ENCODE assay signal across 8 cellular contexts in the genomic region with DNA sequence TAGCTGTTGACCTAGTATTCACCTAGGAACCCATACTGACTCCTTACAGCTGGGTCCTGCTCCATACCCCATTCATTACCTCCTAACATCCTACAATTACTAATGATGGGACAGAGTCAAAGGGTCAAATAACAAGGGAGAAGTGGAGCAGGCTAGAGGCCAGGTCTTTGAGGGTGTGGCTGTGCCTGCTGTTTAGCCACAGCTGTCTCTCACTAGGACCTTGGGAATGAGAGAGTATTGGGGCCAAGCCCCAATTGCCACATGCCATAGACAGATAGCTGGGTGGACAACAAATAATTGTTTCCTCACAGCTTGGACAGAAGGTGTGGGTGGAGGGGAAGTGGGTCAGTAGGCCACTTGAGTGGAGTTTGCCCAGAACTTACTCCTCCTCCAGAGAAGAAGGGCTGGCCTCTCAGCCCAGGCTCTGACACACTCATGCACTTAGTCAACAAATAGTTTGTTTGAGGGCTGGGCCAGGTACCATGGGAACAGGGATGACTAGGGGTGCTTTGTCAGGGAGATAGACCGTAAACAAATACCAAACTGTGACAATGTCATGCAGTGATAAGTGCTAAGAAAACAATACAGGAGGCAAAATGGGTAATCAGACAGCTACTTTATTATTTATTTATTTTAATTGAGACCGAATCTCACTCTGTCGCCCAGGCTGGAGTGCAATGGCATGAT. TPM values are rescaled to one million over a fixed set of nuclear protein-coding genes. Genes with fewer than 3 reads are reported as not detected.
A peak's percentile ranks its signal among the peaks of the same experiment; 100 is the strongest.
DNase-seq lines count a peak whose midpoint lies in the region; ATAC-seq, FAIRE-seq and TF ChIP-seq lines count a peak whose summit lies in the region.

No MANE protein-coding gene starts in this region.

- H4K8ac ChIP-seq in H9 (replicated peaks; ENCODE audit: insufficient read length, low read depth, low read length), result no peak overlapping the region

- no peaks in the 10 kb centered on the region for H3K27me3 Mint-ChIP-seq in H9 (ENCODE audit: low read depth)
- no peaks in the 10 kb centered on the region for H3K27me3 Mint-ChIP-seq in naive thymus-derived CD4-positive, alpha-beta T cell

- H3K4me3 ChIP-seq in A549 (no peak overlapping the region), esophagus muscularis mucosa (no peak overlapping the region)
- H3K4me3 ChIP-seq in naive thymus-derived CD4-positive, alpha-beta T cell (ENCODE audit: low read length), result no peak overlapping the region

- CTCF ChIA-PET in A549 (lab: Yijun Ruan, JAX), result interaction anchor here (0.7 to 1.7 kb wide), 5 partner anchors 9 to 58 kb away, joined by 3 to 7 read pairs (median 3); a partner anchor contains a TSS
- CTCF ChIA-PET in naive thymus-derived CD4-positive, alpha-beta T cell (lab: Charles Lee), result no interaction called here

- peaks cover 0 to 3% (median 0%) of the 10 kb centered on the region in 4 donors for H3K36me3 ChIP-seq in esophagus muscularis mucosa
- peaks cover 0 to 30% (median 0%) of the 10 kb centered on the region in 3 experiments for H3K36me3 ChIP-seq in naive thymus-derived CD4-positive, alpha-beta T cell (ENCODE audit: control insufficient read depth in 2 of 3, insufficient read depth in 3 of 3, low read length in 3 of 3)

- FAIRE-seq in A549 (lab: Jason Lieb, UNC), result no peak

- no peak overlapping the region for H2BK120ac ChIP-seq in H9 (ENCODE audit: low read depth, low read length, poor library complexity, severe bottlenecking)

- H3K18ac ChIP-seq in H9 (ENCODE audit: insufficient read length, low read depth, low read length), result peak overlapping the region; percentile 43

- H2AFZ ChIP-seq in H9 (ENCODE audit: low read length), result no peak overlapping the region

- H2BK15ac ChIP-seq in H9 (ENCODE audit: low read depth, low read length), result no peak overlapping the region

- no peaks in the 10 kb centered on the region for H3K9me3 Mint-ChIP-seq in H9
- no peaks in the 10 kb centered on the region for H3K9me3 Mint-ChIP-seq in naive thymus-derived CD4-positive, alpha-beta T cell

- H3K9ac ChIP-seq in H9 (ENCODE audit: extremely low read depth, insufficient read length, low read length), result no peak overlapping the region

- TF ChIP-seq EP300 in A549 (IDR thresholded peaks at IDR 0.05), result no peak
- TF ChIP-seq EP300 in esophagus muscularis mucosa (IDR thresholded peaks at IDR 0.05), result no peak

- H4K5ac ChIP-seq in H9 (ENCODE audit: insufficient read length, low read depth, low read length), result no peak overlapping the region

- H3K27ac ChIP-seq in A549 (peak overlapping the region in 1 of 2 experiments; percentile 56; a peak in 3 of 6 replicates), H9 (ENCODE audit: insufficient read length, low read depth, low read length) (no peak overlapping the region), esophagus muscularis mucosa (replicated peaks in 1 of 4) (peak overlapping the region; percentile 52 to 81 (median 69))
- H3K27ac ChIP-seq in naive thymus-derived CD4-positive, alpha-beta T cell (ENCODE audit: low read depth, low read length), result no peak overlapping the region

- peaks cover 5% of the 10 kb centered on the region for H3K79me1 ChIP-seq in H9 (ENCODE audit: insufficient read depth, low read depth, low read length, poor library complexity, severe bottlenecking)

- no peak overlapping the region for H3T11ph ChIP-seq in H9 (ENCODE audit: low read length)

- TF ChIP-seq POLR2A in A549 (IDR thresholded peaks at IDR 0.05; ENCODE audit: low read length) (no peak), esophagus muscularis mucosa (IDR thresholded peaks at IDR 0.05; ENCODE audit: low read depth) (no peak)

- H3K36me3 Mint-ChIP-seq in H9 (ENCODE audit: insufficient read depth in 1 of 3, low read depth in 3 of 3), result peaks cover 18 to 29% (median 23%) of the 10 kb centered on the region in 3 experiments
- H3K36me3 Mint-ChIP-seq in naive thymus-derived CD4-positive, alpha-beta T cell, result peaks cover 0 to 5% (median 0%) of the 10 kb centered on the region in 5 donors

- peak overlapping the region in 1 of 2 experiments; percentile 2; a peak in 2 of 5 replicates for H3K4me3 Mint-ChIP-seq in H9
- H3K4me3 Mint-ChIP-seq in naive thymus-derived CD4-positive, alpha-beta T cell, result no peak overlapping the region

- H2BK20ac ChIP-seq in H9 (ENCODE audit: low read depth, low read length, poor library complexity, severe bottlenecking), result no peak overlapping the region

- no peak overlapping the region for H2BK5ac ChIP-seq in H9 (ENCODE audit: insufficient read length, low read length)

- H3K56ac ChIP-seq in H9 (ENCODE audit: insufficient read length, low read depth, low read length), result no peak overlapping the region

- POLR2A ChIA-PET in A549 (lab: Yijun Ruan, JAX), result interaction anchor here (0.7 kb wide), 1 partner anchor 41 kb away, joined by 3 read pairs; no protein-coding TSS in a partner anchor
- POLR2A ChIA-PET in naive thymus-derived CD4-positive, alpha-beta T cell (lab: Charles Lee), result interaction anchor here (0.6 kb wide), 1 partner anchor 9 kb away, joined by 4 read pairs; no protein-coding TSS in a partner anchor

- no peaks in the 10 kb centered on the region for H3K23me2 ChIP-seq in H9 (ENCODE audit: insufficient read length, low read depth, low read length, poor library complexity, severe bottlenecking)

- H3K4me1 ChIP-seq in A549 (peaks cover 54% of the 10 kb centered on the region), H9 (ENCODE audit: insufficient read depth, low read length) (peaks cover 6% of the 10 kb centered on the region; the same call in 1 of the 2 replicates), esophagus muscularis mucosa (peaks cover 68 to 83% (median 73%) of the 10 kb centered on the region in 4 donors)
- peaks cover 0 to 7% of the 10 kb centered on the region in 2 donors for H3K4me1 ChIP-seq in naive thymus-derived CD4-positive, alpha-beta T cell (ENCODE audit: control insufficient read depth in 2 of 2, insufficient read depth in 2 of 2, low read length in 2 of 2)

- TF ChIP-seq RAD21 in A549 (conservative IDR thresholded peaks at IDR 0.05 in 1 of 2, IDR thresholded peaks at IDR 0.05 in 1 of 2), result no peak

- H3K9me3 ChIP-seq in A549 (no peaks in the 10 kb centered on the region), H9 (ENCODE audit: control insufficient read depth, low read depth, low read length) (no peaks in the 10 kb centered on the region), esophagus muscularis mucosa (no peaks in the 10 kb centered on the region)
- H3K9me3 ChIP-seq in naive thymus-derived CD4-positive, alpha-beta T cell (ENCODE audit: control insufficient read depth in 2 of 3, low read length in 3 of 3), result no peaks in the 10 kb centered on the region

- ATAC-seq in A549, result peak; percentile 97 to 98
- ATAC-seq in naive thymus-derived CD4-positive, alpha-beta T cell, result peak; percentile 78

- H4K20me1 ChIP-seq in H9 (ENCODE audit: control insufficient read depth, insufficient read depth, insufficient read length), result no peaks in the 10 kb centered on the region

- peak overlapping the region; percentile 30 for H4K91ac ChIP-seq in H9 (ENCODE audit: insufficient read length, low read depth, low read length)

- WGBS in A549 (ENCODE audit: missing lambda C conversion rate), result 26% methylated on average over 3 of the region's 3 CpGs
- no CpG with 5 or more reads among the region's 3 CpGs for whole genome bisulfite sequencing in H9 (ENCODE audit: extremely low coverage, insufficient read length, low lambda C conversion rate)
- 49% methylated on average over 3 of the region's 3 CpGs for WGBS in esophagus muscularis mucosa

- TF ChIP-seq CTCF in A549 (IDR thresholded peaks at IDR 0.05) (no peak), H9 (conservative IDR thresholded peaks at IDR 0.05) (no peak), esophagus muscularis mucosa (IDR thresholded peaks at IDR 0.05) (no peak)

- no peak overlapping the region for H2BK12ac ChIP-seq in H9 (ENCODE audit: insufficient read length, low read depth, low read length)

- H2AK5ac ChIP-seq in H9 (ENCODE audit: insufficient read length, low read length), result no peak overlapping the region

- H3K4me2 ChIP-seq in A549 (peak overlapping the region; percentile 65), H9 (ENCODE audit: insufficient read depth, insufficient read length, low read length) (no peak overlapping the region)

- H3K27me3 ChIP-seq in H9 (ENCODE audit: insufficient read depth, low read length), result no peaks in the 10 kb centered on the region
- H3K27me3 ChIP-seq in esophagus muscularis mucosa, result no peaks in the 10 kb centered on the region
- H3K27me3 ChIP-seq in naive thymus-derived CD4-positive, alpha-beta T cell (ENCODE audit: control insufficient read depth in 2 of 2, insufficient read depth in 2 of 2, low read length in 2 of 2), result no peaks in the 10 kb centered on the region

- peaks cover 49% of the 10 kb centered on the region; the same call in 1 of the 2 replicates for H3K79me2 ChIP-seq in H9 (ENCODE audit: insufficient read depth, low read length)

- H3K23ac ChIP-seq in H9 (ENCODE audit: insufficient read length, low read depth, low read length), result no peak overlapping the region

- H3K14ac ChIP-seq in H9 (ENCODE audit: insufficient read depth, low read length), result peak overlapping the region; percentile 77; the same call in 1 of the 2 replicates

- H3K27ac Mint-ChIP-seq in H9, result peak overlapping the region; percentile 88 to 95 (median 95); a peak in 6 of 7 replicates
- H3K27ac Mint-ChIP-seq in naive thymus-derived CD4-positive, alpha-beta T cell, result peak overlapping the region in 7 of 9 donors; percentile 8 to 74 (median 34)

- peaks cover 45 to 56% of the 10 kb centered on the region in 2 experiments for H3K4me1 Mint-ChIP-seq in H9
- peaks cover 21 to 47% (median 37%) of the 10 kb centered on the region in 7 donors for H3K4me1 Mint-ChIP-seq in naive thymus-derived CD4-positive, alpha-beta T cell

- intact Hi-C loops in esophagus muscularis mucosa (cut with DNase I) (no loop called here), posterior cingulate gyrus (cut with DNase I) (no loop called here)
- intact Hi-C loops in naive thymus-derived CD4-positive, alpha-beta T cell (cut with micrococcal nuclease), result no loop called here

- H3K4ac ChIP-seq in H9 (ENCODE audit: low read depth, low read length), result peak overlapping the region; percentile 5; the same call in 1 of the 2 replicates

- DNase-seq in A549 (ENCODE audit: low read depth in 1 of 2, low spot score in 1 of 2) (peak; percentile 95 to 96), H9 (peak; percentile 78), T-helper 22 cell (ENCODE audit: low read depth) (peak; percentile 37), esophagus muscularis mucosa (ENCODE audit: extremely low spot score) (no peak), posterior cingulate gyrus (no peak), SKM-1 (lab: John Stamatoyannopoulos, UW; ENCODE audit: unreplicated experiment) (no peak), SHP77 (lab: John Stamatoyannopoulos, UW) (no peak)
- DNase-seq in naive thymus-derived CD4-positive, alpha-beta T cell, result no peak

RNA-seq across cellular contexts. Expression of a gene that starts 10.2 kb away (rescaled TPM):
- polyA plus RNA-seq in A549 (2011; rRNA removed), result 18.2 and 19.1 TPM in 2 replicates
- 40.2 and 42.7 TPM in 2 replicates for polyA plus RNA-seq in A549 (2012; cell fraction: cytosol; rRNA removed)
- 322 and 345 TPM in 2 replicates for polyA plus RNA-seq in A549 (2012; cell fraction: nucleus; rRNA removed)
- polyA plus RNA-seq in A549 (2017; fragmentation: RNase III; extraction: RNeasy Plus Mini Kit Qiagen cat#74134 plus additional on column Dnase treatment), result 35.9 to 40.3 TPM (median 36.9 TPM) in 3 replicates
- 23.4 and 24.1 TPM in 2 replicates for polyA minus RNA-seq in A549 (2011; rRNA and poly(A)+ RNA removed)
- total RNA-seq in H9 (2021), result 60.9 and 65.9 TPM in 2 replicates
- 10 to 100 TPM; 30.3 to 50.7 (median 33.2) TPM for total RNA-seq in esophagus muscularis mucosa
- 100 to 1,000 TPM in 3 of 5 experiments, 10 to 100 TPM in 2; 56.7 to 128 (median 100) TPM for total RNA-seq in naive thymus-derived CD4-positive, alpha-beta T cell
- polyA plus RNA-seq in naive thymus-derived CD4-positive, alpha-beta T cell, result 10 to 100 TPM; 11.8 to 22.7 TPM

RNA-seq across cellular contexts. Expression of a gene that starts 11.0 kb away (rescaled TPM):
- polyA plus RNA-seq in A549 (2011; rRNA removed) (168 and 209 TPM in 2 replicates), A549 (2017; fragmentation: RNase III; extraction: RNeasy Plus Mini Kit Qiagen cat#74134 plus additional on column Dnase treatment) (270 to 301 TPM (median 287 TPM) in 3 replicates)
- 585 and 606 TPM in 2 replicates for polyA plus RNA-seq in A549 (2012; cell fraction: cytosol; rRNA removed)
- polyA plus RNA-seq in A549 (2012; cell fraction: nucleus; rRNA removed), result 173 and 271 TPM in 2 replicates
- polyA minus RNA-seq in A549 (2011; rRNA and poly(A)+ RNA removed), result 446 and 461 TPM in 2 replicates
- total RNA-seq in H9 (2021) (190 and 198 TPM in 2 replicates), esophagus muscularis mucosa (100 to 1,000 TPM; 101 to 246 (median 174) TPM)
- total RNA-seq in naive thymus-derived CD4-positive, alpha-beta T cell, result 100 to 1,000 TPM in 1 of 5 experiments, 10 to 100 TPM in 4; 34.7 to 125 (median 40.4) TPM
- polyA plus RNA-seq in naive thymus-derived CD4-positive, alpha-beta T cell, result 100 to 1,000 TPM in 1 of 2 donors, 10 to 100 TPM in 1; 98.0 to 118 TPM

RNA-seq across cellular contexts. Expression of a gene that starts 15.2 kb away (rescaled TPM):
- polyA plus RNA-seq in A549 (2011; rRNA removed) (21.0 and 35.3 TPM in 2 replicates), A549 (2017; fragmentation: RNase III; extraction: RNeasy Plus Mini Kit Qiagen cat#74134 plus additional on column Dnase treatment) (54.9 to 60.4 TPM (median 58.1 TPM) in 3 replicates)
- 59.8 and 74.8 TPM in 2 replicates for polyA plus RNA-seq in A549 (2012; cell fraction: cytosol; rRNA removed)
- polyA plus RNA-seq in A549 (2012; cell fraction: nucleus; rRNA removed), result 294 and 395 TPM in 2 replicates
- polyA minus RNA-seq in A549 (2011; rRNA and poly(A)+ RNA removed), result 75.8 and 94.7 TPM in 2 replicates
- total RNA-seq in H9 (2021) (99.5 and 106 TPM in 2 replicates), esophagus muscularis mucosa (10 to 100 TPM; 49.9 to 70.9 (median 52.0) TPM)
- 100 to 1,000 TPM; 103 to 166 (median 122) TPM for total RNA-seq in naive thymus-derived CD4-positive, alpha-beta T cell
- 10 to 100 TPM; 34.8 to 52.4 TPM for polyA plus RNA-seq in naive thymus-derived CD4-positive, alpha-beta T cell

RNA-seq across cellular contexts. Expression of a gene that starts 15.6 kb away (rescaled TPM):
- polyA plus RNA-seq in A549 (2011; rRNA removed) (33.2 and 44.0 TPM in 2 replicates), A549 (2017; fragmentation: RNase III; extraction: RNeasy Plus Mini Kit Qiagen cat#74134 plus additional on column Dnase treatment) (27.2 to 30.9 TPM (median 30.0 TPM) in 3 replicates)
- 56.9 and 68.8 TPM in 2 replicates for polyA plus RNA-seq in A549 (2012; cell fraction: cytosol; rRNA removed)
- 32.7 and 40.9 TPM in 2 replicates for polyA plus RNA-seq in A549 (2012; cell fraction: nucleus; rRNA removed)
- 22.3 and 22.6 TPM in 2 replicates for polyA minus RNA-seq in A549 (2011; rRNA and poly(A)+ RNA removed)
- total RNA-seq in H9 (2021) (48.7 and 48.9 TPM in 2 replicates), esophagus muscularis mucosa (100 to 1,000 TPM in 1 of 4 donors, 10 to 100 TPM in 3; 60.2 to 101 (median 78.3) TPM)
- total RNA-seq in naive thymus-derived CD4-positive, alpha-beta T cell, result 10 to 100 TPM; 29.0 to 62.7 (median 44.6) TPM
- polyA plus RNA-seq in naive thymus-derived CD4-positive, alpha-beta T cell, result 100 to 1,000 TPM; 134 to 204 TPM

RNA-seq across cellular contexts. Expression of a gene that starts 27.0 kb away (rescaled TPM):
- polyA plus RNA-seq in A549 (2011; rRNA removed), result 0.22 and 0.34 TPM in 2 replicates
- polyA plus RNA-seq in A549 (2012; cell fraction: cytosol; rRNA removed), result 0.24 and 0.34 TPM in 2 replicates
- 4.4 and 4.6 TPM in 2 replicates for polyA plus RNA-seq in A549 (2012; cell fraction: nucleus; rRNA removed)
- not detected in 3 replicates for polyA plus RNA-seq in A549 (2017; fragmentation: RNase III; extraction: RNeasy Plus Mini Kit Qiagen cat#74134 plus additional on column Dnase treatment)
- 0.33 TPM in 1 of 2 replicates, not detected in the other for polyA minus RNA-seq in A549 (2011; rRNA and poly(A)+ RNA removed)
- total RNA-seq in H9 (2021), result 2.0 and 2.7 TPM in 2 replicates
- total RNA-seq in esophagus muscularis mucosa, result 1 to 10 TPM in 1 of 4 donors, under 1 TPM in 1, not detected in 2; 0.99 to 1.7 TPM
- total RNA-seq in naive thymus-derived CD4-positive, alpha-beta T cell, result 1 to 10 TPM; 1.1 to 6.4 (median 3.2) TPM
- polyA plus RNA-seq in naive thymus-derived CD4-positive, alpha-beta T cell, result not detected

Comparison
In these comparisons a context has a peak if more than half of its experiments do, and no peak if none do; other contexts are left out.
1. DNase-seq: peak in A549 (2 of 2), H9 (single experiment) and T-helper 22 cell (single experiment); none in esophagus muscularis mucosa (single experiment), naive thymus-derived CD4-positive, alpha-beta T cell (0 of 9), posterior cingulate gyrus (0 of 10), SKM-1 (single experiment) and SHP77 (0 of 2).
2. H3K27ac ChIP-seq: peak in esophagus muscularis mucosa (4 of 4); none in H9 (single experiment) and naive thymus-derived CD4-positive, alpha-beta T cell (single experiment).